23 cellular contexts compared by ENCODE assay signal in genomic region chr4:30116401-30116800, GRCh38.
"Had no signal": no experiment of that assay in that cellular context is flagged by ENCODE, and none has a peak within 500 bp of the region (broad histone marks: within the 10 kb centered on the region; RNA-seq: fewer than 3 reads in every experiment).

No MANE protein-coding gene starts in this region.

- ATAC-seq: body of pancreas, Right ventricle myocardium inferior, T-helper 17 cell had no signal

- DNase-seq: activated B cell treated with CpG ODN at 0.5 μM for 24 hours; activated CD4-positive, alpha-beta T cell treated with anti-CD3 and anti-CD28 coated beads for 1 hour; activated CD4-positive, alpha-beta T cell treated with anti-CD3 and anti-CD28 coated beads, Interleukin-2, amount 10 ng/mL, durations not matched to agents 24 days and 14 days; activated CD4-positive, alpha-beta T cell treated with anti-CD3 and anti-CD28 coated beads, Interleukin-2, amount 50 U/mL, for 48 hours; activated CD8-positive, alpha-beta memory T cell treated with anti-CD3 and anti-CD28 coated beads for 24 hours; activated T-cell treated with anti-CD3 and anti-CD28 coated beads for 4 hours; activated T-cell treated with anti-CD3 and anti-CD28 coated beads, Interleukin-2, amount 50 U/mL, for 48 hours; aorta; body of pancreas; KG1; NCI-H1092; NCI-H1417 treated with DMSO at 0.1 percent for 48 hours; NCI-H1694; NCI-H2029; NCI-H2107; NCI-H2171 treated with DMSO at 0.1 percent for 48 hours; NCI-H226; NCI-H526; NCI-H774; RPMI8226; T-helper 17 cell; T-helper 9 cell had no signal
